1 cellular context compared by ENCODE assay signal in the genomic region with DNA sequence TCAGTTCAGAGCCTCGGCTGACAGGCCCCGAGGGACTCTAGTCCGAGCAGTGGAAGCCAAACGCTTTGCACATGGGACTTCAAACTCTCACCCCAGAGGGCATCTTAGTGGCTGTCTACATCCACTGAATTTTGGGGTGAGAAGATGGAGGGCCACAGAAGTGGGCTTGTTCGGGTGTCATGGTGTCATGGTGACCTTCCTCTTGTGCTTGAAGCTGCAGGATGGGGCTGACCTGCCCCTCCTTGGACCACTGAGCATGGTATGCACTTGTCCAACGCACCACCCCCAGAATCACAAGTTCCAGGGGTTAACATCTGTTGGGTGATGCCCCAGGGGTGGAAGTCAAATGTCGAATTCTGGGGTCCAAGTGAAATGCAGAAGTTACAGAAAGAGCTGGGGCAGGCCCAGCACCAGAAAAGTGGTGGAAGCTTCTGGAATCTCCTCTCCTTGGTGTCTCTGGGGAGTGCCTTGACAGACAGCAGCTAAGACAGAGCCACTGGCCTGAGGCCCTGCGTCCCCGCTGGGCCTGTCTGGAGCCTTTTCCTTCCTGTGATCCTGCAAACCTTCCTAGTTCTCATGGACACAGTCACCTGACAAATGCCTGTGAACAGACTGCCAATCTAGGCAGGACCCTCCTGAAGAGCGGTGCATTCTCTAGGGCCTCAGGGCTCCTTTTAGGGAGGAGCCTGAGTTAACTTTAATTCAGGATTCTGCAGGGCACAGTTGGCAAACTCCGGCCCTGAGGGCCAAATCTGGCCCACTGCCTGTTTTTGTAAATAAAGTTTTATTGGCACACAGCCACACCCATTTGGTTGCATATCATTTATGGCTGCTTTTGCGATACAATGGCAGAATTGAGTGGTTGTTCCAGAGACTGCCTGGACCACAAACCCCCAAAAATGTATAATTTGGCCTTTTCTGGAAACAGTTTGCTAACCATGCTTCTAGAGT.
TF ChIP-seq lines count a peak whose summit lies in the region.

No MANE protein-coding gene starts in this region.

TF ChIP-seq in HepG2, 621 proteins besides CTCF, POLR2A, EP300 and RAD21 (continued from another document):
- TF ChIP-seq, protein P1, sequence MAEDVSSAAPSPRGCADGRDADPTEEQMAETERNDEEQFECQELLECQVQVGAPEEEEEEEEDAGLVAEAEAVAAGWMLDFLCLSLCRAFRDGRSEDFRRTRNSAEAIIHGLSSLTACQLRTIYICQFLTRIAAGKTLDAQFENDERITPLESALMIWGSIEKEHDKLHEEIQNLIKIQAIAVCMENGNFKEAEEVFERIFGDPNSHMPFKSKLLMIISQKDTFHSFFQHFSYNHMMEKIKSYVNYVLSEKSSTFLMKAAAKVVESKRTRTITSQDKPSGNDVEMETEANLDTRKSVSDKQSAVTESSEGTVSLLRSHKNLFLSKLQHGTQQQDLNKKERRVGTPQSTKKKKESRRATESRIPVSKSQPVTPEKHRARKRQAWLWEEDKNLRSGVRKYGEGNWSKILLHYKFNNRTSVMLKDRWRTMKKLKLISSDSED (CRISPR knock-in tag; IDR thresholded peaks at IDR 0.05), result no peak
- TF ChIP-seq PPARG (CRISPR knock-in tag; conservative IDR thresholded peaks at IDR 0.05) (no peak), NR2F2 (IDR thresholded peaks at IDR 0.05; ENCODE audit: borderline replicate concordance, low read depth) (no peak), TAF1 (CRISPR knock-in tag; IDR thresholded peaks at IDR 0.05) (no peak), REXO4 (CRISPR knock-in tag; IDR thresholded peaks at IDR 0.05; ENCODE audit: borderline replicate concordance) (no peak)
- TF ChIP-seq, protein P2, sequence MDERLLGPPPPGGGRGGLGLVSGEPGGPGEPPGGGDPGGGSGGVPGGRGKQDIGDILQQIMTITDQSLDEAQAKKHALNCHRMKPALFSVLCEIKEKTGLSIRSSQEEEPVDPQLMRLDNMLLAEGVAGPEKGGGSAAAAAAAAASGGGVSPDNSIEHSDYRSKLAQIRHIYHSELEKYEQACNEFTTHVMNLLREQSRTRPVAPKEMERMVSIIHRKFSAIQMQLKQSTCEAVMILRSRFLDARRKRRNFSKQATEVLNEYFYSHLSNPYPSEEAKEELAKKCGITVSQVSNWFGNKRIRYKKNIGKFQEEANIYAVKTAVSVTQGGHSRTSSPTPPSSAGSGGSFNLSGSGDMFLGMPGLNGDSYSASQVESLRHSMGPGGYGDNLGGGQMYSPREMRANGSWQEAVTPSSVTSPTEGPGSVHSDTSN (CRISPR knock-in tag; IDR thresholded peaks at IDR 0.05), result no peak
- TF ChIP-seq, protein P3, sequence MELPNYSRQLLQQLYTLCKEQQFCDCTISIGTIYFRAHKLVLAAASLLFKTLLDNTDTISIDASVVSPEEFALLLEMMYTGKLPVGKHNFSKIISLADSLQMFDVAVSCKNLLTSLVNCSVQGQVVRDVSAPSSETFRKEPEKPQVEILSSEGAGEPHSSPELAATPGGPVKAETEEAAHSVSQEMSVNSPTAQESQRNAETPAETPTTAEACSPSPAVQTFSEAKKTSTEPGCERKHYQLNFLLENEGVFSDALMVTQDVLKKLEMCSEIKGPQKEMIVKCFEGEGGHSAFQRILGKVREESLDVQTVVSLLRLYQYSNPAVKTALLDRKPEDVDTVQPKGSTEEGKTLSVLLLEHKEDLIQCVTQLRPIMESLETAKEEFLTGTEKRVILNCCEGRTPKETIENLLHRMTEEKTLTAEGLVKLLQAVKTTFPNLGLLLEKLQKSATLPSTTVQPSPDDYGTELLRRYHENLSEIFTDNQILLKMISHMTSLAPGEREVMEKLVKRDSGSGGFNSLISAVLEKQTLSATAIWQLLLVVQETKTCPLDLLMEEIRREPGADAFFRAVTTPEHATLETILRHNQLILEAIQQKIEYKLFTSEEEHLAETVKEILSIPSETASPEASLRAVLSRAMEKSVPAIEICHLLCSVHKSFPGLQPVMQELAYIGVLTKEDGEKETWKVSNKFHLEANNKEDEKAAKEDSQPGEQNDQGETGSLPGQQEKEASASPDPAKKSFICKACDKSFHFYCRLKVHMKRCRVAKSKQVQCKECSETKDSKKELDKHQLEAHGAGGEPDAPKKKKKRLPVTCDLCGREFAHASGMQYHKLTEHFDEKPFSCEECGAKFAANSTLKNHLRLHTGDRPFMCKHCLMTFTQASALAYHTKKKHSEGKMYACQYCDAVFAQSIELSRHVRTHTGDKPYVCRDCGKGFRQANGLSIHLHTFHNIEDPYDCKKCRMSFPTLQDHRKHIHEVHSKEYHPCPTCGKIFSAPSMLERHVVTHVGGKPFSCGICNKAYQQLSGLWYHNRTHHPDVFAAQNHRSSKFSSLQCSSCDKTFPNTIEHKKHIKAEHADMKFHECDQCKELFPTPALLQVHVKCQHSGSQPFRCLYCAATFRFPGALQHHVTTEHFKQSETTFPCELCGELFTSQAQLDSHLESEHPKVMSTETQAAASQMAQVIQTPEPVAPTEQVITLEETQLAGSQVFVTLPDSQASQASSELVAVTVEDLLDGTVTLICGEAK (IDR thresholded peaks at IDR 0.05), result 0 out of 2 replicates have a peak, but pooled peaks have one; percentile 27
- TF ChIP-seq, protein P3 (CRISPR knock-in tag; IDR thresholded peaks at IDR 0.05), result peak; percentile 95
